Comparison of ENCODE assay signal across 16 cellular contexts in genomic region chr3:150956376-150956775, GRCh38. TPM values are rescaled to one million over a fixed set of nuclear protein-coding genes. Genes with fewer than 3 reads are reported as not detected.
A peak's percentile ranks its signal among the peaks of the same experiment; 100 is the strongest.
DNase-seq lines count a peak whose midpoint lies in the region; ATAC-seq and TF ChIP-seq lines count a peak whose summit lies in the region.
"Had no signal": no experiment of that assay in that cellular context is flagged by ENCODE, and none has a peak within 500 bp of the region (broad histone marks: within the 10 kb centered on the region; RNA-seq: fewer than 3 reads in every experiment).

No MANE protein-coding gene starts in this region.

- H3K27ac ChIP-seq in upper lobe of right lung (no peak overlapping the region), lower lobe of right lung (no peak overlapping the region)
- H3K27ac ChIP-seq: skin epidermis had no signal

- peaks cover 23% of the 10 kb centered on the region for H3K27me3 Mint-ChIP-seq in activated naive CD8-positive, alpha-beta T cell treated with anti-CD3 and anti-CD28 coated beads, Interleukin-2, amount 50 U/mL, for 24 hours
- H3K27me3 Mint-ChIP-seq in activated naive CD8-positive, alpha-beta T cell treated with anti-CD3 and anti-CD28 coated beads for 36 hours: peaks cover 16% of the 10 kb centered on the region

- no peak for TF ChIP-seq CTCF in fibroblast of pulmonary artery (IDR thresholded peaks at IDR 0.05; ENCODE audit: low read length, missing control alignments)
- no peak for TF ChIP-seq CTCF in upper lobe of right lung (IDR thresholded peaks at IDR 0.05)
- TF ChIP-seq CTCF in lower lobe of right lung (IDR thresholded peaks at IDR 0.05): no peak

- DNase-seq in activated naive CD8-positive, alpha-beta T cell treated with anti-CD3 and anti-CD28 coated beads, Interleukin-2, amount 50 U/mL, for 24 hours: no peak
- no peak for DNase-seq in activated naive CD8-positive, alpha-beta T cell treated with anti-CD3 and anti-CD28 coated beads for 36 hours
- DNase-seq in RPMI7951 (ENCODE audit: low read depth): peak; percentile 14
- DNase-seq in fibroblast of pulmonary artery (ENCODE audit: low read depth): peak; percentile 50
- DNase-seq in upper lobe of right lung: no peak
- DNase-seq in NCI-H1930 (lab: John Stamatoyannopoulos, UW): no peak
- DNase-seq in SK-N-DZ (ENCODE audit: low spot score): no peak
- DNase-seq in lower lobe of right lung: no peak
- DNase-seq: activated B cell treated with CpG ODN at 0.5 μM for 24 hours, DND-41, foreskin melanocyte, NCI-H510A treated with DMSO at 0.1 percent for 48 hours had no signal

- H3K36me3 Mint-ChIP-seq in activated naive CD8-positive, alpha-beta T cell treated with anti-CD3 and anti-CD28 coated beads, Interleukin-2, amount 50 U/mL, for 24 hours (ENCODE audit: low read depth): no peaks in the 10 kb centered on the region
- no peaks in the 10 kb centered on the region for H3K36me3 Mint-ChIP-seq in activated naive CD8-positive, alpha-beta T cell treated with anti-CD3 and anti-CD28 coated beads for 36 hours

- H3K27ac Mint-ChIP-seq in activated naive CD8-positive, alpha-beta T cell treated with anti-CD3 and anti-CD28 coated beads, Interleukin-2, amount 50 U/mL, for 24 hours: no peak overlapping the region
- H3K27ac Mint-ChIP-seq in activated naive CD8-positive, alpha-beta T cell treated with anti-CD3 and anti-CD28 coated beads for 36 hours: no peak overlapping the region
- H3K27ac Mint-ChIP-seq: activated B cell treated with CpG ODN at 0.5 μM for 24 hours had no signal

- ATAC-seq in activated naive CD8-positive, alpha-beta T cell treated with anti-CD3 and anti-CD28 coated beads, Interleukin-2, amount 50 U/mL, for 24 hours: peak; percentile 33
- peak; percentile 38 for ATAC-seq in upper lobe of right lung
- no peak for ATAC-seq in lower lobe of right lung

- no peak overlapping the region for H3K4me3 Mint-ChIP-seq in activated naive CD8-positive, alpha-beta T cell treated with anti-CD3 and anti-CD28 coated beads, Interleukin-2, amount 50 U/mL, for 24 hours
- no peak overlapping the region for H3K4me3 Mint-ChIP-seq in activated naive CD8-positive, alpha-beta T cell treated with anti-CD3 and anti-CD28 coated beads for 36 hours
- H3K4me3 Mint-ChIP-seq: activated B cell treated with CpG ODN at 0.5 μM for 24 hours; central memory CD8-positive, alpha-beta T cell had no signal

- no peaks in the 10 kb centered on the region for H3K4me1 Mint-ChIP-seq in activated naive CD8-positive, alpha-beta T cell treated with anti-CD3 and anti-CD28 coated beads, Interleukin-2, amount 50 U/mL, for 24 hours
- H3K4me1 Mint-ChIP-seq in activated naive CD8-positive, alpha-beta T cell treated with anti-CD3 and anti-CD28 coated beads for 36 hours: no peaks in the 10 kb centered on the region
- H3K4me1 Mint-ChIP-seq: activated B cell treated with CpG ODN at 0.5 μM for 24 hours; central memory CD8-positive, alpha-beta T cell had no signal

- H3K9me3 ChIP-seq in upper lobe of right lung: no peaks in the 10 kb centered on the region
- H3K9me3 ChIP-seq in lower lobe of right lung: no peaks in the 10 kb centered on the region

- no peaks in the 10 kb centered on the region for H3K9me3 Mint-ChIP-seq in activated naive CD8-positive, alpha-beta T cell treated with anti-CD3 and anti-CD28 coated beads, Interleukin-2, amount 50 U/mL, for 24 hours
- H3K9me3 Mint-ChIP-seq in activated naive CD8-positive, alpha-beta T cell treated with anti-CD3 and anti-CD28 coated beads for 36 hours: no peaks in the 10 kb centered on the region
- H3K9me3 Mint-ChIP-seq: activated B cell treated with CpG ODN at 0.5 μM for 24 hours; central memory CD8-positive, alpha-beta T cell had no signal

- H3K36me3 ChIP-seq in upper lobe of right lung (no peaks in the 10 kb centered on the region), lower lobe of right lung (no peaks in the 10 kb centered on the region)

- H3K4me3 ChIP-seq in fibroblast of pulmonary artery (replicated peaks; ENCODE audit: low read depth, low read length): no peak overlapping the region
- H3K4me3 ChIP-seq in upper lobe of right lung: no peak overlapping the region
- no peak overlapping the region for H3K4me3 ChIP-seq in lower lobe of right lung
- H3K4me3 ChIP-seq: skin epidermis had no signal

- H3K4me1 ChIP-seq in upper lobe of right lung: no peaks in the 10 kb centered on the region
- H3K4me1 ChIP-seq in lower lobe of right lung: no peaks in the 10 kb centered on the region

- intact Hi-C loops in upper lobe of right lung (cut with DNase I) (no loop called here), lower lobe of right lung (cut with DNase I) (no loop called here)

- H3K27me3 ChIP-seq in upper lobe of right lung: no peaks in the 10 kb centered on the region
- no peaks in the 10 kb centered on the region for H3K27me3 ChIP-seq in lower lobe of right lung (ENCODE audit: low read depth)

RNA-seq across cellular contexts. Expression of gene CLRN1, which starts 16.2 kb away (rescaled TPM):
- total RNA-seq in activated naive CD8-positive, alpha-beta T cell treated with anti-CD3 and anti-CD28 coated beads for 36 hours: not detected
- total RNA-seq in RPMI7951 (2014; rRNA removed; shearing (Covaris generic)): not detected in 2 replicates
- total RNA-seq in upper lobe of right lung (not detected), lower lobe of right lung (not detected)
- polyA plus RNA-seq in SK-N-DZ (2014; cell fraction: cytosol; rRNA removed): not detected in 2 replicates
- polyA plus RNA-seq in SK-N-DZ (2014; cell fraction: nucleus; rRNA removed): not detected in 2 replicates
- total RNA-seq: activated B cell treated with CpG ODN at 0.5 μM for 24 hours, urinary bladder had no signal
- polyA plus RNA-seq: urinary bladder had no signal

RNA-seq across cellular contexts. Expression of gene MINDY4B, which starts 51.1 kb away (rescaled TPM):
- total RNA-seq in activated naive CD8-positive, alpha-beta T cell treated with anti-CD3 and anti-CD28 coated beads for 36 hours: not detected
- not detected in 2 replicates for total RNA-seq in RPMI7951 (2014; rRNA removed; shearing (Covaris generic))
- total RNA-seq in upper lobe of right lung: not detected
- polyA plus RNA-seq in SK-N-DZ (2014; cell fraction: cytosol; rRNA removed): not detected in 2 replicates
- not detected in 2 replicates for polyA plus RNA-seq in SK-N-DZ (2014; cell fraction: nucleus; rRNA removed)
- total RNA-seq in lower lobe of right lung: not detected
- total RNA-seq: activated B cell treated with CpG ODN at 0.5 μM for 24 hours, urinary bladder had no signal
- polyA plus RNA-seq: neural cell, urinary bladder had no signal

Comparison
In these comparisons a context has a peak if more than half of its experiments do, and no peak if none do; other contexts are left out.
1. ATAC-seq: peak in activated naive CD8-positive, alpha-beta T cell treated with anti-CD3 and anti-CD28 coated beads, Interleukin-2, amount 50 U/mL, for 24 hours (single experiment) and upper lobe of right lung (single experiment); none in lower lobe of right lung (0 of 2).
2. DNase-seq: peak in RPMI7951 (single experiment) and fibroblast of pulmonary artery (single experiment); none in activated naive CD8-positive, alpha-beta T cell treated with anti-CD3 and anti-CD28 coated beads, Interleukin-2, amount 50 U/mL, for 24 hours (single experiment), activated naive CD8-positive, alpha-beta T cell treated with anti-CD3 and anti-CD28 coated beads for 36 hours (single experiment), upper lobe of right lung (single experiment), NCI-H1930 (0 of 2), SK-N-DZ (single experiment) and lower lobe of right lung (single experiment).